In the genomic region with DNA sequence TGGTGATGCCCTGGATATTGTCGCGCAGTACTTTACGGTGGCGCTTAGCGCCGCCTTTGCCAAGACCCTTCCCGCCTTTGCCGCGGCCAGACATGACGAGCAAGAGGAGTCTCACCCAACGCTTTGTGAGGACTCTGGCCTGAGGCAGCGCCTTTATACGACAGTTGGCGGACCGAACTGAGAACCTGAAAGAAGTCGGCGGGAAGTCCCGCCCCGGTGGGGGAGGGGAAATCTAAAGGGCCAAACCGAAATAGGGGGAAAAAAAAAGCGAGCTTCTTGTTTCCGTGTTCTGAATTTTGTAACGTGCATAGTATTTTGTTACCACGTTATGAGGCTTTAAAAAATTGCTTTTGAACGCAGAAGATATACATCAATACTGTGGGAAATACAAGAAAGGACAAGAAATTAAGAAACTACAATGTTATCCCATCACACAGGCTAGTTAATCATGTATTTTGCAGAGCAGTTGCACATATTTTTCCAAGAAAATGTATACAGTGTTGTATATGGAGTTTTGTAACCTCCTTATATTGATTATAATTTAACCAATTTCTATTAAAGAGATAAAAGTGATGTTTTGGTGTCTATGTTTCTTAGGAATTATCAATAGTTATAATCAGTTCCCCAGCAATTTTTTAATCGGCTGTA, we compare ENCODE assay signal across 8 cellular contexts.
A peak's percentile ranks its signal among the peaks of the same experiment; 100 is the strongest.
DNase-seq lines count a peak whose midpoint lies in the region; ATAC-seq and TF ChIP-seq lines count a peak whose summit lies in the region.
"Not testable (repeated sequence)": the region's sequence is repeated elsewhere in the genome, so short reads cannot be mapped to it uniquely, and the experiment has no call there.

No MANE protein-coding gene starts in this region.

- peak in 9 of 10 experiments; percentile 48 to 80 (median 64) for DNase-seq in CD4-positive, alpha-beta T cell
- peak; percentile 28 for DNase-seq in NCI-H510A treated with DMSO at 0.1 percent for 48 hours (lab: John Stamatoyannopoulos, UW)
- peak; percentile 83 for DNase-seq in activated CD4-positive, CD25-positive, alpha-beta regulatory T cell treated with anti-CD3 and anti-CD28 coated beads, Interleukin-2, amount 50 U/mL, for 72 hours
- DNase-seq in central memory CD8-positive, alpha-beta T cell (ENCODE audit: low spot score in 2 of 2) = peak; percentile 40 to 80
- DNase-seq in left kidney (ENCODE audit: low read depth, low spot score) = peak; percentile 87
- DNase-seq in stimulated activated CD4-positive, alpha-beta T cell treated with anti-CD3 and anti-CD28 coated beads, Interleukin-15, amount 100 ng/mL, for 1 hour (ENCODE audit: low read depth in 1 of 2, low spot score in 1 of 2) = peak; percentile 42 to 54

- TF ChIP-seq CTCF in CD4-positive, alpha-beta T cell (IDR thresholded peaks at IDR 0.05) = not testable (repeated sequence)

- peaks cover 12% of the 10 kb centered on the region for H3K36me3 Mint-ChIP-seq in CD4-positive, alpha-beta T cell (ENCODE audit: low read depth)
- peaks cover 12% of the 10 kb centered on the region for H3K36me3 Mint-ChIP-seq in central memory CD8-positive, alpha-beta T cell (ENCODE audit: insufficient read depth)

- H3K27me3 Mint-ChIP-seq in CD4-positive, alpha-beta T cell; central memory CD8-positive, alpha-beta T cell: not testable (repeated sequence)

- not testable (repeated sequence) for H3K9me3 Mint-ChIP-seq in CD4-positive, alpha-beta T cell; central memory CD8-positive, alpha-beta T cell

- H3K9me3 ChIP-seq in CD4-positive, alpha-beta T cell (ENCODE audit: control insufficient read depth, low read length) = not testable (repeated sequence)

- ATAC-seq in CD4-positive, alpha-beta T cell (ENCODE audit: poor library complexity) = peak; percentile 54
- ATAC-seq in GM19455 (IDR thresholded peaks at IDR 0.05; ENCODE audit: unreplicated experiment) = peak; percentile 85
- peak; percentile 80 for ATAC-seq in HG03378 (IDR thresholded peaks at IDR 0.05; ENCODE audit: unreplicated experiment)
- ATAC-seq in central memory CD8-positive, alpha-beta T cell (replicated peaks; ENCODE audit: extremely low read depth, poor library complexity, severe bottlenecking) = peak; percentile 57

- POLR2A ChIA-PET in CD4-positive, alpha-beta T cell (lab: Charles Lee) = interaction anchor here (0.6 to 11.5 kb wide), 19 partner anchors 10 to 1809 kb away, joined by 3 to 1427 read pairs (median 5); a partner anchor contains a TSS

- peak overlapping the region; percentile 90 for H3K4me3 Mint-ChIP-seq in CD4-positive, alpha-beta T cell
- peak overlapping the region; percentile 84 for H3K4me3 Mint-ChIP-seq in central memory CD8-positive, alpha-beta T cell

- H3K27ac Mint-ChIP-seq in CD4-positive, alpha-beta T cell = peak overlapping the region; percentile 97
- peak overlapping the region; percentile 92 for H3K27ac Mint-ChIP-seq in central memory CD8-positive, alpha-beta T cell (ENCODE audit: low read depth)

- H3K27me3 ChIP-seq in CD4-positive, alpha-beta T cell (ENCODE audit: control insufficient read depth, insufficient read depth, low read length) = not testable (repeated sequence)

- intact Hi-C loops in CD4-positive, alpha-beta T cell (cut with DNase I, micrococcal nuclease) = loop anchor here (2.0 to 10.0 kb wide), 3 partner anchors 17 to 1707 kb away; a partner anchor contains a TSS

- CTCF ChIA-PET in CD4-positive, alpha-beta T cell (lab: Charles Lee) = interaction anchor here (1.0 to 1.6 kb wide), 2 partner anchors 18 to 61 kb away, joined by 4 read pairs; a partner anchor contains a TSS

- H3K27ac ChIP-seq in CD4-positive, alpha-beta T cell (ENCODE audit: low read depth, low read length) = peak overlapping the region; percentile 88

- H3K4me1 Mint-ChIP-seq in CD4-positive, alpha-beta T cell (ENCODE audit: low read depth) = peaks cover 35% of the 10 kb centered on the region
- H3K4me1 Mint-ChIP-seq in central memory CD8-positive, alpha-beta T cell = peaks cover 22% of the 10 kb centered on the region

Comparison
In these comparisons a context has a peak if more than half of its experiments do, and no peak if none do; other contexts are left out.
1. Peak in every context shown above with its lines: DNase-seq, ATAC-seq and H3K27ac ChIP-seq.
2. DNase-seq: peak in every context shown above with its lines; median percentile 87 in left kidney; 83 in activated CD4-positive, CD25-positive, alpha-beta regulatory T cell treated with anti-CD3 and anti-CD28 coated beads, Interleukin-2, amount 50 U/mL, for 72 hours; 64 in CD4-positive, alpha-beta T cell; 60 in central memory CD8-positive, alpha-beta T cell; 48 in stimulated activated CD4-positive, alpha-beta T cell treated with anti-CD3 and anti-CD28 coated beads, Interleukin-15, amount 100 ng/mL, for 1 hour; 28 in NCI-H510A treated with DMSO at 0.1 percent for 48 hours.